Comparison of ENCODE assay signal across 22 cellular contexts in the genomic region with DNA sequence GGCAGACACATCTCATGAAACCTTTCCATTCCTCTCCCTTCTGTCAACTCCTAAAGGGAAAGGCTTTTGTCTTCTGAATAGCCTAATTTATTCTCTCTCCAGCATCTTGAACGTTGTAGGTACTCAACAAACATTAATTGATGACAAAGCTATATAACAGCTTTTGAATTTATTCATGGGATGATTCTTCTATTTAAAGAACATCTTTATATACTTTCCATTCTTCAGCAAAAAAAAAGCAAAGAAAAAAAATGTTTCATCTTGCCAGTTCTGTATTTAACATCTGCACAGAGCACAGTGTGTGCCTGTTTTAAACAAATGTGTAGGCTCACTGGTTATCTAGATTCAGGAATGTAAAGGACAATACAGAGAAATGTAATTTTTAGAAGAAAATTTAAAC.
"Had no signal": no experiment of that assay in that cellular context is flagged by ENCODE, and none has a peak within 500 bp of the region (broad histone marks: within the 10 kb centered on the region; RNA-seq: fewer than 3 reads in every experiment).

No MANE protein-coding gene starts in this region.

- H3K27ac ChIP-seq: HL-60, PC-9, Peyer's patch, SJCRH30 had no signal

- ATAC-seq: Right ventricle myocardium inferior, SK-N-SH treated with all-trans-retinoic acid at 6 μM for 48 hours had no signal

- DNase-seq: KBM-7, MV-4-11, NCI-H1048, NCI-H1105, NCI-H1417, NCI-H1436 treated with DMSO at 0.1 percent for 48 hours, NCI-H1694, NCI-H187 treated with DMSO at 0.1 percent for 48 hours, NCI-H2029 treated with DMSO at 0.1 percent for 48 hours, NCI-H2171, NCI-H226, NCI-H446, NCI-H510A, NCI-H69, NCI-H774, Peyer's patch, SHP77 treated with DMSO at 0.1 percent for 48 hours, SJCRH30 had no signal
